Comparison of ENCODE assay signal across 8 cellular contexts in genomic region chr16:89170346-89171215, GRCh38. TPM values are rescaled to one million over a fixed set of nuclear protein-coding genes. Genes with fewer than 3 reads are reported as not detected.
DNase-seq lines count a peak whose midpoint lies in the region; ATAC-seq, FAIRE-seq and TF ChIP-seq lines count a peak whose summit lies in the region.

No MANE protein-coding gene starts in this region.

- 42% methylated on average over 25 of the region's 34 CpGs for WGBS in HepG2 (ENCODE audit: low lambda C conversion rate)

- H3K4me1 ChIP-seq in MM.1S (ENCODE audit: low read length) = no peaks in the 10 kb centered on the region
- H3K4me1 ChIP-seq in HepG2 (ENCODE audit: insufficient read depth, low read length) = peaks cover 62% of the 10 kb centered on the region

- POLR2A ChIA-PET in HepG2 (lab: Yijun Ruan, JAX) = interaction anchor here (0.7 to 1.3 kb wide), 13 partner anchors 13 to 433 kb away, joined by 3 to 10 read pairs (median 3); partner anchors contain the start of genes GALNS, SLC22A31 and TRAPPC2L

- no peak overlapping the region for H3K27ac ChIP-seq in MM.1S (ENCODE audit: low read length)
- no peak overlapping the region for H3K27ac ChIP-seq in HepG2 (ENCODE audit: extremely low read length, insufficient read depth, low read length)

- H3K4me3 ChIP-seq in MM.1S (ENCODE audit: low read length) (peak overlapping the region; percentile 33), HepG2 (replicated peaks in 1 of 3; ENCODE audit: insufficient read depth in 1 of 3, low read depth in 2 of 3, low read length in 3 of 3) (peak overlapping the region in 2 of 3 experiments; percentile 13 to 62; a peak in 2 of 6 replicates)

- TF ChIP-seq CTCF in MM.1S (IDR thresholded peaks at IDR 0.05; ENCODE audit: low read length) = no peak
- peak; percentile 37 for TF ChIP-seq CTCF in HepG2 (CRISPR knock-in tag; IDR thresholded peaks at IDR 0.05)

- no peaks in the 10 kb centered on the region for H3K9me2 ChIP-seq in MM.1S (replicated peaks; ENCODE audit: insufficient read depth, low read length)

- no peak for TF ChIP-seq RAD21 in HepG2 (CRISPR knock-in tag; IDR thresholded peaks at IDR 0.05)

- H2AFZ ChIP-seq in MM.1S (ENCODE audit: low read length) (0 out of 2 replicates have a peak overlapping the region, but pooled peaks have one; percentile 35), HepG2 (ENCODE audit: low read length) (no peak overlapping the region)

- TF ChIP-seq POLR2A in HepG2 (IDR thresholded peaks at IDR 0.05; ENCODE audit: insufficient read depth in 1 of 2, low read depth in 2 of 2, low read length in 2 of 2) = no peak

- DNase-seq in DMS79 treated with DMSO at 0.1 percent for 48 hours (lab: John Stamatoyannopoulos, UW) = peak; percentile 24
- peak; percentile 53 for DNase-seq in MM.1S
- DNase-seq in activated T-cell treated with anti-CD3 and anti-CD28 coated beads, Interleukin-2, amount 50 U/mL, for 48 hours = peak; percentile 43 to 51
- DNase-seq in HepG2 (ENCODE audit: low spot score) = no peak
- no peak for DNase-seq in hypothalamus (lab: John Stamatoyannopoulos, UW)
- DNase-seq in retina = no peak

- ATAC-seq in HepG2 = no peak
- ATAC-seq in GM21390 (IDR thresholded peaks at IDR 0.05; ENCODE audit: unreplicated experiment) = no peak
- ATAC-seq in HG02840 (IDR thresholded peaks at IDR 0.05; ENCODE audit: low FRiP score, unreplicated experiment) = no peak

- H3K36me3 ChIP-seq in MM.1S (replicated peaks; ENCODE audit: insufficient read depth, low read length) = no peaks in the 10 kb centered on the region
- H3K36me3 ChIP-seq in HepG2 (replicated peaks in 1 of 2; ENCODE audit: control insufficient read depth in 1 of 2, insufficient read depth in 2 of 2, low read length in 2 of 2) = no peaks in the 10 kb centered on the region

- H3K4me2 ChIP-seq in MM.1S (ENCODE audit: low read depth, low read length) (peak overlapping the region; percentile 79), HepG2 (ENCODE audit: low read depth, low read length) (peak overlapping the region; percentile 68)

- CTCF ChIA-PET in HepG2 (lab: Yijun Ruan, JAX; ENCODE audit: low intra/inter-chr PET ratio, low total read pairs) = interaction anchor here (3.4 kb wide), 1 partner anchor 331 kb away, joined by 17 read pairs; no protein-coding TSS in a partner anchor

- no peak for FAIRE-seq in HepG2 (lab: Jason Lieb, UNC)

- H3K9me3 ChIP-seq in MM.1S (replicated peaks; ENCODE audit: insufficient read depth, low read length) (no peaks in the 10 kb centered on the region), HepG2 (ENCODE audit: low read length) (no peaks in the 10 kb centered on the region)

- H3K79me2 ChIP-seq in MM.1S (ENCODE audit: low read length) (no peaks in the 10 kb centered on the region), HepG2 (ENCODE audit: insufficient read depth, low read length) (no peaks in the 10 kb centered on the region)

- TF ChIP-seq EP300 in HepG2 (IDR thresholded peaks at IDR 0.05; ENCODE audit: low read depth in 2 of 2, low read length in 2 of 2) (no peak), HepG2 (CRISPR knock-in tag; IDR thresholded peaks at IDR 0.05; ENCODE audit: borderline replicate concordance) (no peak)

- H3K27me3 ChIP-seq in MM.1S (replicated peaks; ENCODE audit: insufficient read depth, low read length) (0 out of 2 replicates have a peak, but pooled peaks cover 7% of the 10 kb centered on the region), HepG2 (ENCODE audit: control insufficient read depth in 1 of 2, insufficient read depth in 2 of 2, low read length in 2 of 2) (peaks cover 50 to 83% of the 10 kb centered on the region in 2 experiments)

- H3K9ac ChIP-seq in MM.1S (ENCODE audit: low read length) (no peak overlapping the region), HepG2 (ENCODE audit: insufficient read depth, low read depth, low read length) (no peak overlapping the region)

- H4K20me1 ChIP-seq in MM.1S (ENCODE audit: insufficient read depth, low read length) = no peaks in the 10 kb centered on the region
- peaks cover 17% of the 10 kb centered on the region for H4K20me1 ChIP-seq in HepG2 (ENCODE audit: insufficient read depth, low read length)

- in situ Hi-C loops in HepG2 (cut with HindIII; ENCODE audit: extremely low pct_ligation_motif_present, low pct_unique_long_range_greater_than_20kb) = no loop called here

- intact Hi-C loops in HepG2 (cut with micrococcal nuclease; ENCODE audit: unreplicated experiment) = loop anchor here (5.0 kb wide), 1 partner anchor 47 kb away; the partner anchor contains the start of gene ZNF778

- BruUV-seq in HepG2 (replicated peaks; lab: Mats Ljungman, UMichigan) = no TSS peak

- no peaks in the 10 kb centered on the region for H3F3A ChIP-seq in MM.1S (ENCODE audit: insufficient read depth, low read length)

RNA-seq across cellular contexts. Expression of gene CDH15, which starts 1.0 kb away (rescaled TPM):
- 1.4 and 2.2 TPM in 2 replicates for total RNA-seq in HepG2 (2016; rRNA removed; fragmentation: Illumina TruSeq; extraction: Trizol)
- total RNA-seq in HepG2 (2016; cell fraction: cytosol; rRNA removed; fragmentation: Illumina TruSeq; extraction: Trizol; ENCODE audit: low read depth) = 2.8 and 2.9 TPM in 2 replicates
- total RNA-seq in HepG2 (2016; cell fraction: insoluble cytoplasmic fraction; rRNA removed; fragmentation: Illumina TruSeq; extraction: Trizol) = 1.4 and 2.2 TPM in 2 replicates
- total RNA-seq in HepG2 (2016; cell fraction: membrane; rRNA removed; fragmentation: Illumina TruSeq; extraction: Trizol) = 3.6 and 3.7 TPM in 2 replicates
- 1.6 and 1.8 TPM in 2 replicates for total RNA-seq in HepG2 (2016; cell fraction: nucleus; rRNA removed; fragmentation: Illumina TruSeq; extraction: Trizol)
- polyA plus RNA-seq in HepG2 (2011; rRNA removed) = 0.69 and 0.74 TPM in 2 replicates
- 0.37 and 1.2 TPM in 2 replicates for polyA plus RNA-seq in HepG2 (2011; cell fraction: cytosol; rRNA removed)
- polyA plus RNA-seq in HepG2 (2011; cell fraction: nucleus; rRNA removed) = 1.6 and 2.1 TPM in 2 replicates
- polyA plus RNA-seq in HepG2 (2012) = 0.61 and 0.90 TPM in 2 replicates
- polyA plus RNA-seq in HepG2 (2016; cell fraction: cytosol; fragmentation: Illumina TruSeq; extraction: Trizol; ENCODE audit: low read depth) = 3.5 and 3.8 TPM in 2 replicates
- 1.7 and 2.3 TPM in 2 replicates for polyA plus RNA-seq in HepG2 (2016; cell fraction: insoluble cytoplasmic fraction; fragmentation: Illumina TruSeq; extraction: Trizol; ENCODE audit: low read depth)
- 3.3 and 4.1 TPM in 2 replicates for polyA plus RNA-seq in HepG2 (2016; cell fraction: membrane; fragmentation: Illumina TruSeq; extraction: Trizol; ENCODE audit: low read depth)
- 3.3 and 3.4 TPM in 2 replicates for polyA plus RNA-seq in HepG2 (2016; cell fraction: nucleus; fragmentation: Illumina TruSeq; extraction: Trizol; ENCODE audit: insufficient read depth, low read depth)
- polyA minus RNA-seq in HepG2 (2011; rRNA and poly(A)+ RNA removed; ENCODE audit: low replicate concordance) = 0.62 TPM in 1 of 2 replicates, not detected in the other
- 0.40 and 0.62 TPM in 2 replicates for polyA minus RNA-seq in HepG2 (2011; cell fraction: cytosol; rRNA and poly(A)+ RNA removed)
- polyA minus RNA-seq in HepG2 (2011; cell fraction: nucleus; rRNA and poly(A)+ RNA removed) = 0.39 TPM in 1 of 2 replicates, not detected in the other

RNA-seq across cellular contexts. Expression of gene SLC22A31, which starts 29.8 kb away (rescaled TPM):
- total RNA-seq in HepG2 (2016; rRNA removed; fragmentation: Illumina TruSeq; extraction: Trizol) = 20.6 and 83.3 TPM in 2 replicates
- 22.4 and 22.9 TPM in 2 replicates for total RNA-seq in HepG2 (2016; cell fraction: cytosol; rRNA removed; fragmentation: Illumina TruSeq; extraction: Trizol; ENCODE audit: low read depth)
- 17.9 and 83.9 TPM in 2 replicates for total RNA-seq in HepG2 (2016; cell fraction: insoluble cytoplasmic fraction; rRNA removed; fragmentation: Illumina TruSeq; extraction: Trizol)
- 38.1 and 39.2 TPM in 2 replicates for total RNA-seq in HepG2 (2016; cell fraction: membrane; rRNA removed; fragmentation: Illumina TruSeq; extraction: Trizol)
- total RNA-seq in HepG2 (2016; cell fraction: nucleus; rRNA removed; fragmentation: Illumina TruSeq; extraction: Trizol) = 88.9 and 114 TPM in 2 replicates
- polyA plus RNA-seq in HepG2 (2011; rRNA removed) = 67.3 and 98.2 TPM in 2 replicates
- polyA plus RNA-seq in HepG2 (2011; cell fraction: cytosol; rRNA removed) = 27.2 and 52.1 TPM in 2 replicates
- polyA plus RNA-seq in HepG2 (2011; cell fraction: nucleus; rRNA removed) = 1,312 and 1,533 TPM in 2 replicates
- 45.8 and 48.2 TPM in 2 replicates for polyA plus RNA-seq in HepG2 (2012)
- 27.4 and 28.3 TPM in 2 replicates for polyA plus RNA-seq in HepG2 (2016; cell fraction: cytosol; fragmentation: Illumina TruSeq; extraction: Trizol; ENCODE audit: low read depth)
- polyA plus RNA-seq in HepG2 (2016; cell fraction: insoluble cytoplasmic fraction; fragmentation: Illumina TruSeq; extraction: Trizol; ENCODE audit: low read depth) = 23.8 and 26.1 TPM in 2 replicates
- polyA plus RNA-seq in HepG2 (2016; cell fraction: membrane; fragmentation: Illumina TruSeq; extraction: Trizol; ENCODE audit: low read depth) = 29.3 and 31.7 TPM in 2 replicates
- 322 and 325 TPM in 2 replicates for polyA plus RNA-seq in HepG2 (2016; cell fraction: nucleus; fragmentation: Illumina TruSeq; extraction: Trizol; ENCODE audit: insufficient read depth, low read depth)
- 51.6 TPM in 1 of 2 replicates, not detected in the other for polyA minus RNA-seq in HepG2 (2011; rRNA and poly(A)+ RNA removed; ENCODE audit: low replicate concordance)
- polyA minus RNA-seq in HepG2 (2011; cell fraction: cytosol; rRNA and poly(A)+ RNA removed) = 17.1 and 21.0 TPM in 2 replicates
- polyA minus RNA-seq in HepG2 (2011; cell fraction: nucleus; rRNA and poly(A)+ RNA removed) = 89.4 and 90.8 TPM in 2 replicates

RNA-seq across cellular contexts. Expression of gene ZNF778, which starts 46.9 kb away (rescaled TPM):
- 7.2 and 9.3 TPM in 2 replicates for total RNA-seq in HepG2 (2016; rRNA removed; fragmentation: Illumina TruSeq; extraction: Trizol)
- 1.7 and 2.6 TPM in 2 replicates for total RNA-seq in HepG2 (2016; cell fraction: cytosol; rRNA removed; fragmentation: Illumina TruSeq; extraction: Trizol; ENCODE audit: low read depth)
- total RNA-seq in HepG2 (2016; cell fraction: insoluble cytoplasmic fraction; rRNA removed; fragmentation: Illumina TruSeq; extraction: Trizol) = 6.1 and 8.3 TPM in 2 replicates
- 2.7 and 3.9 TPM in 2 replicates for total RNA-seq in HepG2 (2016; cell fraction: membrane; rRNA removed; fragmentation: Illumina TruSeq; extraction: Trizol)
- 8.7 and 10.5 TPM in 2 replicates for total RNA-seq in HepG2 (2016; cell fraction: nucleus; rRNA removed; fragmentation: Illumina TruSeq; extraction: Trizol)
- 3.8 and 6.1 TPM in 2 replicates for polyA plus RNA-seq in HepG2 (2011; rRNA removed)
- 1.8 and 2.1 TPM in 2 replicates for polyA plus RNA-seq in HepG2 (2011; cell fraction: cytosol; rRNA removed)
- polyA plus RNA-seq in HepG2 (2011; cell fraction: nucleus; rRNA removed) = 6.6 and 11.3 TPM in 2 replicates
- 2.4 and 3.0 TPM in 2 replicates for polyA plus RNA-seq in HepG2 (2012)
- 0.79 and 0.83 TPM in 2 replicates for polyA plus RNA-seq in HepG2 (2016; cell fraction: cytosol; fragmentation: Illumina TruSeq; extraction: Trizol; ENCODE audit: low read depth)
- 4.6 and 6.1 TPM in 2 replicates for polyA plus RNA-seq in HepG2 (2016; cell fraction: insoluble cytoplasmic fraction; fragmentation: Illumina TruSeq; extraction: Trizol; ENCODE audit: low read depth)
- polyA plus RNA-seq in HepG2 (2016; cell fraction: membrane; fragmentation: Illumina TruSeq; extraction: Trizol; ENCODE audit: low read depth) = 0.61 and 1.7 TPM in 2 replicates
- polyA plus RNA-seq in HepG2 (2016; cell fraction: nucleus; fragmentation: Illumina TruSeq; extraction: Trizol; ENCODE audit: insufficient read depth, low read depth) = 11.3 and 22.5 TPM in 2 replicates
- 6.4 and 9.2 TPM in 2 replicates for polyA minus RNA-seq in HepG2 (2011; rRNA and poly(A)+ RNA removed; ENCODE audit: low replicate concordance)
- 4.0 and 6.1 TPM in 2 replicates for polyA minus RNA-seq in HepG2 (2011; cell fraction: cytosol; rRNA and poly(A)+ RNA removed)
- 15.2 and 17.3 TPM in 2 replicates for polyA minus RNA-seq in HepG2 (2011; cell fraction: nucleus; rRNA and poly(A)+ RNA removed)

Comparison
In these comparisons a context has a peak if more than half of its experiments do, and no peak if none do; other contexts are left out.
1. DNase-seq: peak in DMS79 treated with DMSO at 0.1 percent for 48 hours (single experiment), MM.1S (single experiment) and activated T-cell treated with anti-CD3 and anti-CD28 coated beads, Interleukin-2, amount 50 U/mL, for 48 hours (2 of 2); none in HepG2 (single experiment), hypothalamus (0 of 51) and retina (single experiment).